In the genomic region with DNA sequence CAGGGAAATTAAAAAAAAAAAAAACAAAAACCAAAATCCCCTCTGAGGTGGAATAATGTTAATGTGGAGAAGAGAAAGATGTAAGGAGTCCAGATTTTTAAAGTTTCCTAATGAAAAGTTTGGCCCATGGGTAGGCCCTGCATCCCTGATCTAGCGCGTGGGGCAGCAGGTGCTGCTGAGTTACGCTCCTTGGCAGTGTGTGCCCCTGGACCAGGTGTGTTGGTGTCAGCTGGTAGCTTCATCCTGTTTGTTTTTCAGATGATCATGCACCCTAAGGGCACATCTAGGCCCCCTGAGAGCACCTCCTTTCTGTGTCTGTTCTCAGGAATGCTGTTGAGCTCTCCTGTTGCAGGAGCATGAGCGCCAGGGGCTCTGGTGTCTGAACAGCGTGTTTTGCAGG, we compare ENCODE assay signal across 1 cellular context.
TF ChIP-seq lines count a peak whose summit lies in the region.

No MANE protein-coding gene starts in this region.

TF ChIP-seq in SK-N-SH treated with all-trans-retinoic acid at 6 μM for 48 hours, 23 proteins besides CTCF, POLR2A, EP300 and RAD21:
- TF ChIP-seq, protein P1, sequence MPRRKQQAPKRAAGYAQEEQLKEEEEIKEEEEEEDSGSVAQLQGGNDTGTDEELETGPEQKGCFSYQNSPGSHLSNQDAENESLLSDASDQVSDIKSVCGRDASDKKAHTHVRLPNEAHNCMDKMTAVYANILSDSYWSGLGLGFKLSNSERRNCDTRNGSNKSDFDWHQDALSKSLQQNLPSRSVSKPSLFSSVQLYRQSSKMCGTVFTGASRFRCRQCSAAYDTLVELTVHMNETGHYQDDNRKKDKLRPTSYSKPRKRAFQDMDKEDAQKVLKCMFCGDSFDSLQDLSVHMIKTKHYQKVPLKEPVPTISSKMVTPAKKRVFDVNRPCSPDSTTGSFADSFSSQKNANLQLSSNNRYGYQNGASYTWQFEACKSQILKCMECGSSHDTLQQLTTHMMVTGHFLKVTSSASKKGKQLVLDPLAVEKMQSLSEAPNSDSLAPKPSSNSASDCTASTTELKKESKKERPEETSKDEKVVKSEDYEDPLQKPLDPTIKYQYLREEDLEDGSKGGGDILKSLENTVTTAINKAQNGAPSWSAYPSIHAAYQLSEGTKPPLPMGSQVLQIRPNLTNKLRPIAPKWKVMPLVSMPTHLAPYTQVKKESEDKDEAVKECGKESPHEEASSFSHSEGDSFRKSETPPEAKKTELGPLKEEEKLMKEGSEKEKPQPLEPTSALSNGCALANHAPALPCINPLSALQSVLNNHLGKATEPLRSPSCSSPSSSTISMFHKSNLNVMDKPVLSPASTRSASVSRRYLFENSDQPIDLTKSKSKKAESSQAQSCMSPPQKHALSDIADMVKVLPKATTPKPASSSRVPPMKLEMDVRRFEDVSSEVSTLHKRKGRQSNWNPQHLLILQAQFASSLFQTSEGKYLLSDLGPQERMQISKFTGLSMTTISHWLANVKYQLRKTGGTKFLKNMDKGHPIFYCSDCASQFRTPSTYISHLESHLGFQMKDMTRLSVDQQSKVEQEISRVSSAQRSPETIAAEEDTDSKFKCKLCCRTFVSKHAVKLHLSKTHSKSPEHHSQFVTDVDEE (CRISPR knock-in tag; IDR thresholded peaks at IDR 0.05): no peak
- no peak for TF ChIP-seq SNAI2 (CRISPR knock-in tag; IDR thresholded peaks at IDR 0.05)
- TF ChIP-seq ZC3H10 (CRISPR knock-in tag; IDR thresholded peaks at IDR 0.05): no peak
- TF ChIP-seq, protein P2, sequence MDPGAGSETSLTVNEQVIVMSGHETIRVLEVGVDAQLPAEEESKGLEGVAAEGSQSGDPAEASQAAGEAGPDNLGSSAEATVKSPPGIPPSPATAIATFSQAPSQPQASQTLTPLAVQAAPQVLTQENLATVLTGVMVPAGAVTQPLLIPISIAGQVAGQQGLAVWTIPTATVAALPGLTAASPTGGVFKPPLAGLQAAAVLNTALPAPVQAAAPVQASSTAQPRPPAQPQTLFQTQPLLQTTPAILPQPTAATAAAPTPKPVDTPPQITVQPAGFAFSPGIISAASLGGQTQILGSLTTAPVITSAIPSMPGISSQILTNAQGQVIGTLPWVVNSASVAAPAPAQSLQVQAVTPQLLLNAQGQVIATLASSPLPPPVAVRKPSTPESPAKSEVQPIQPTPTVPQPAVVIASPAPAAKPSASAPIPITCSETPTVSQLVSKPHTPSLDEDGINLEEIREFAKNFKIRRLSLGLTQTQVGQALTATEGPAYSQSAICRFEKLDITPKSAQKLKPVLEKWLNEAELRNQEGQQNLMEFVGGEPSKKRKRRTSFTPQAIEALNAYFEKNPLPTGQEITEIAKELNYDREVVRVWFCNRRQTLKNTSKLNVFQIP (CRISPR knock-in tag; IDR thresholded peaks at IDR 0.05; ENCODE audit: borderline replicate concordance, low read depth): no peak
- TF ChIP-seq PPARA (CRISPR knock-in tag; IDR thresholded peaks at IDR 0.05; ENCODE audit: borderline replicate concordance): no peak
- no peak for TF ChIP-seq ZNF565 (CRISPR knock-in tag; conservative IDR thresholded peaks at IDR 0.05; ENCODE audit: low read depth)
- TF ChIP-seq BACH2 (CRISPR knock-in tag; IDR thresholded peaks at IDR 0.05; ENCODE audit: borderline replicate concordance): no peak
- no peak for TF ChIP-seq CSDC2 (CRISPR knock-in tag; IDR thresholded peaks at IDR 0.05)
- TF ChIP-seq ZFP30 (CRISPR knock-in tag; IDR thresholded peaks at IDR 0.05): no peak
- TF ChIP-seq, protein P3, sequence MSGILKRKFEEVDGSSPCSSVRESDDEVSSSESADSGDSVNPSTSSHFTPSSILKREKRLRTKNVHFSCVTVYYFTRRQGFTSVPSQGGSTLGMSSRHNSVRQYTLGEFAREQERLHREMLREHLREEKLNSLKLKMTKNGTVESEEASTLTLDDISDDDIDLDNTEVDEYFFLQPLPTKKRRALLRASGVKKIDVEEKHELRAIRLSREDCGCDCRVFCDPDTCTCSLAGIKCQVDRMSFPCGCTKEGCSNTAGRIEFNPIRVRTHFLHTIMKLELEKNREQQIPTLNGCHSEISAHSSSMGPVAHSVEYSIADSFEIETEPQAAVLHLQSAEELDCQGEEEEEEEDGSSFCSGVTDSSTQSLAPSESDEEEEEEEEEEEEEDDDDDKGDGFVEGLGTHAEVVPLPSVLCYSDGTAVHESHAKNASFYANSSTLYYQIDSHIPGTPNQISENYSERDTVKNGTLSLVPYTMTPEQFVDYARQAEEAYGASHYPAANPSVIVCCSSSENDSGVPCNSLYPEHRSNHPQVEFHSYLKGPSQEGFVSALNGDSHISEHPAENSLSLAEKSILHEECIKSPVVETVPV (CRISPR knock-in tag; IDR thresholded peaks at IDR 0.05): no peak
- no peak for TF ChIP-seq ZNF8 (CRISPR knock-in tag; IDR thresholded peaks at IDR 0.05)
- TF ChIP-seq, protein P4, sequence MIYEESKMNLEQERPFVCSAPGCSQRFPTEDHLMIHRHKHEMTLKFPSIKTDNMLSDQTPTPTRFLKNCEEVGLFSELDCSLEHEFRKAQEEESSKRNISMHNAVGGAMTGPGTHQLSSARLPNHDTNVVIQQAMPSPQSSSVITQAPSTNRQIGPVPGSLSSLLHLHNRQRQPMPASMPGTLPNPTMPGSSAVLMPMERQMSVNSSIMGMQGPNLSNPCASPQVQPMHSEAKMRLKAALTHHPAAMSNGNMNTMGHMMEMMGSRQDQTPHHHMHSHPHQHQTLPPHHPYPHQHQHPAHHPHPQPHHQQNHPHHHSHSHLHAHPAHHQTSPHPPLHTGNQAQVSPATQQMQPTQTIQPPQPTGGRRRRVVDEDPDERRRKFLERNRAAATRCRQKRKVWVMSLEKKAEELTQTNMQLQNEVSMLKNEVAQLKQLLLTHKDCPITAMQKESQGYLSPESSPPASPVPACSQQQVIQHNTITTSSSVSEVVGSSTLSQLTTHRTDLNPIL (CRISPR knock-in tag; IDR thresholded peaks at IDR 0.05; ENCODE audit: low read depth): no peak
- no peak for TF ChIP-seq OSR1 (CRISPR knock-in tag; IDR thresholded peaks at IDR 0.05)
- TF ChIP-seq ZFP3 (CRISPR knock-in tag; IDR thresholded peaks at IDR 0.05): no peak
- no peak for TF ChIP-seq GLIS3 (CRISPR knock-in tag; IDR thresholded peaks at IDR 0.05)
- no peak for TF ChIP-seq TOX (CRISPR knock-in tag; IDR thresholded peaks at IDR 0.05; ENCODE audit: borderline replicate concordance)
- no peak for TF ChIP-seq ESRRG (CRISPR knock-in tag; IDR thresholded peaks at IDR 0.05)
- no peak for TF ChIP-seq ARNTL (CRISPR knock-in tag; IDR thresholded peaks at IDR 0.05; ENCODE audit: borderline replicate concordance, low read depth)
- TF ChIP-seq, protein P5, sequence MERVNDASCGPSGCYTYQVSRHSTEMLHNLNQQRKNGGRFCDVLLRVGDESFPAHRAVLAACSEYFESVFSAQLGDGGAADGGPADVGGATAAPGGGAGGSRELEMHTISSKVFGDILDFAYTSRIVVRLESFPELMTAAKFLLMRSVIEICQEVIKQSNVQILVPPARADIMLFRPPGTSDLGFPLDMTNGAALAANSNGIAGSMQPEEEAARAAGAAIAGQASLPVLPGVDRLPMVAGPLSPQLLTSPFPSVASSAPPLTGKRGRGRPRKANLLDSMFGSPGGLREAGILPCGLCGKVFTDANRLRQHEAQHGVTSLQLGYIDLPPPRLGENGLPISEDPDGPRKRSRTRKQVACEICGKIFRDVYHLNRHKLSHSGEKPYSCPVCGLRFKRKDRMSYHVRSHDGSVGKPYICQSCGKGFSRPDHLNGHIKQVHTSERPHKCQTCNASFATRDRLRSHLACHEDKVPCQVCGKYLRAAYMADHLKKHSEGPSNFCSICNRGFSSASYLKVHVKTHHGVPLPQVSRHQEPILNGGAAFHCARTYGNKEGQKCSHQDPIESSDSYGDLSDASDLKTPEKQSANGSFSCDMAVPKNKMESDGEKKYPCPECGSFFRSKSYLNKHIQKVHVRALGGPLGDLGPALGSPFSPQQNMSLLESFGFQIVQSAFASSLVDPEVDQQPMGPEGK (CRISPR knock-in tag; IDR thresholded peaks at IDR 0.05; ENCODE audit: borderline replicate concordance): no peak
TF ChIP-seq in SK-N-SH treated with all-trans-retinoic acid at 6 μM for 48 hours: peak in this region for 0.
